ENCODE assay signal across 20 cellular contexts in the genomic region with DNA sequence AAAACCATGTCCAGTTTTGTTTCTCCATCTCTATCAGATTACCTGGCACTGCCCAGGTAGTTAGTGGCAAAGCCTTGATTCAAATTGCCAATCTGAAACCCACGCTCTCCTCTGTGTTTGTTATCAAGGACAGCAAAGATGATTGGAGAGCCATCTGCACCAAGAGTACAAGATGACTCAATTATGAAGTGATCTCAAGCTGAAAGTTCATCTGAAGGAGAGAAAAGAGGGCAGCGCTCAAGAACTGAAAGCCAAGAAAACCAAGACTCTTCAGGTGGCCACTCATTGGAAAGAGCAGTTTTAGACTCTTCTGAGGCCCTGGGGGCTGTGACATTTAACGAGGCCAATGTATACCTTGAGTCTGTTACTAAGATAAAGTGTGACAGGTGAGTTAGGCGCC. TPM values are rescaled to one million over a fixed set of nuclear protein-coding genes. Genes with fewer than 3 reads are reported as not detected.
DNase-seq lines count a peak whose midpoint lies in the region; ATAC-seq and TF ChIP-seq lines count a peak whose summit lies in the region.
"Had no signal": no experiment of that assay in that cellular context is flagged by ENCODE, and none has a peak within 500 bp of the region (broad histone marks: within the 10 kb centered on the region; RNA-seq: fewer than 3 reads in every experiment).

No MANE protein-coding gene starts in this region.

- no peak for TF ChIP-seq CTCF in activated CD8-positive, alpha-beta T cell treated with anti-CD3 and anti-CD28 coated beads for 36 hours (IDR thresholded peaks at IDR 0.05)

- intact Hi-C loops in activated CD8-positive, alpha-beta T cell treated with anti-CD3 and anti-CD28 coated beads for 36 hours (cut with micrococcal nuclease): no loop called here
- intact Hi-C loops in CD4-positive, alpha-beta memory T cell (cut with micrococcal nuclease): no loop called here

- H3K36me3 Mint-ChIP-seq in activated CD8-positive, alpha-beta T cell treated with anti-CD3 and anti-CD28 coated beads for 36 hours (ENCODE audit: low read depth): no peaks in the 10 kb centered on the region
- H3K36me3 Mint-ChIP-seq in activated CD8-positive, alpha-beta T cell treated with anti-CD3 and anti-CD28 coated beads, Interleukin-2, amount 10 ng/mL, durations not matched to agents 7 days and 5 days (ENCODE audit: low read depth): no peaks in the 10 kb centered on the region
- H3K36me3 Mint-ChIP-seq in stimulated activated effector memory CD8-positive, alpha-beta T cell treated with anti-CD3 and anti-CD28 coated beads, Interleukin-12 subunit alpha, Interleukin-12 subunit beta, amount 100 ng/mL, for 72 hours: no peaks in the 10 kb centered on the region
- no peaks in the 10 kb centered on the region for H3K36me3 Mint-ChIP-seq in CD4-positive, alpha-beta memory T cell

- CTCF ChIA-PET in activated CD8-positive, alpha-beta T cell treated with anti-CD3 and anti-CD28 coated beads for 36 hours (lab: Charles Lee): interaction anchor here (1.8 kb wide), 1 partner anchor 64 kb away, joined by 5 read pairs; no protein-coding TSS in a partner anchor
- CTCF ChIA-PET in activated CD8-positive, alpha-beta T cell treated with anti-CD3 and anti-CD28 coated beads, Interleukin-2, amount 10 ng/mL, durations not matched to agents 7 days and 5 days (lab: Charles Lee): interaction anchor here (1.2 to 1.5 kb wide), 2 partner anchors 38 to 64 kb away, joined by 3 to 4 read pairs; no protein-coding TSS in a partner anchor
- CTCF ChIA-PET in CD4-positive, alpha-beta memory T cell (lab: Charles Lee; ENCODE audit: partially characterized antibody): interaction anchor here (1.1 to 1.2 kb wide), 2 partner anchors 8 to 64 kb away, joined by 3 read pairs; no protein-coding TSS in a partner anchor

- H3K27ac Mint-ChIP-seq in activated CD8-positive, alpha-beta T cell treated with anti-CD3 and anti-CD28 coated beads for 36 hours: no peak overlapping the region
- no peak overlapping the region for H3K27ac Mint-ChIP-seq in activated CD8-positive, alpha-beta T cell treated with anti-CD3 and anti-CD28 coated beads, Interleukin-2, amount 10 ng/mL, durations not matched to agents 7 days and 5 days
- H3K27ac Mint-ChIP-seq in stimulated activated effector memory CD8-positive, alpha-beta T cell treated with anti-CD3 and anti-CD28 coated beads, Interleukin-12 subunit alpha, Interleukin-12 subunit beta, amount 100 ng/mL, for 72 hours: no peak overlapping the region
- H3K27ac Mint-ChIP-seq in CD4-positive, alpha-beta memory T cell: no peak overlapping the region

- no peaks in the 10 kb centered on the region for H3K27me3 Mint-ChIP-seq in activated CD8-positive, alpha-beta T cell treated with anti-CD3 and anti-CD28 coated beads for 36 hours
- H3K27me3 Mint-ChIP-seq in activated CD8-positive, alpha-beta T cell treated with anti-CD3 and anti-CD28 coated beads, Interleukin-2, amount 10 ng/mL, durations not matched to agents 7 days and 5 days (ENCODE audit: low read depth): peaks cover 2% of the 10 kb centered on the region
- H3K27me3 Mint-ChIP-seq in CD4-positive, alpha-beta memory T cell: peaks cover 3 to 5% of the 10 kb centered on the region in 2 donors

- no peaks in the 10 kb centered on the region for H3K4me1 ChIP-seq in CD4-positive, alpha-beta memory T cell (ENCODE audit: insufficient read depth, low read length)

- H3K27me3 ChIP-seq in CD4-positive, alpha-beta memory T cell (ENCODE audit: insufficient read depth, low read length): no peaks in the 10 kb centered on the region
- H3K27me3 ChIP-seq: BLaER1 treated with 17β-estradiol and CSF1 and Interleukin-3, amounts not matched to agents 10 nM and 100 nM had no signal

- no peak overlapping the region for H3K4me3 ChIP-seq in CD4-positive, alpha-beta memory T cell (ENCODE audit: low read length in 2 of 2)
- H3K4me3 ChIP-seq: BLaER1 treated with 17β-estradiol and CSF1 and Interleukin-3, amounts not matched to agents 10 nM and 100 nM had no signal

- H3K27ac ChIP-seq in CD4-positive, alpha-beta memory T cell (ENCODE audit: low read depth, low read length): no peak overlapping the region
- H3K27ac ChIP-seq: BLaER1 treated with 17β-estradiol and CSF1 and Interleukin-3, amounts not matched to agents 10 nM and 100 nM; epithelial cell of prostate had no signal

- H3K36me3 ChIP-seq in CD4-positive, alpha-beta memory T cell (ENCODE audit: insufficient read depth, low read length): no peaks in the 10 kb centered on the region
- H3K36me3 ChIP-seq: BLaER1 treated with 17β-estradiol and CSF1 and Interleukin-3, amounts not matched to agents 10 nM and 100 nM had no signal

- POLR2A ChIA-PET in activated CD8-positive, alpha-beta T cell treated with anti-CD3 and anti-CD28 coated beads for 36 hours (lab: Charles Lee): interaction anchor here (0.6 kb wide), 1 partner anchor 134 kb away, joined by 3 read pairs; no protein-coding TSS in a partner anchor
- POLR2A ChIA-PET in activated CD8-positive, alpha-beta T cell treated with anti-CD3 and anti-CD28 coated beads, Interleukin-2, amount 10 ng/mL, durations not matched to agents 7 days and 5 days (lab: Charles Lee): no interaction called here
- POLR2A ChIA-PET in CD4-positive, alpha-beta memory T cell (lab: Charles Lee; ENCODE audit: partially characterized antibody): no interaction called here

- H3K4me3 Mint-ChIP-seq in activated CD8-positive, alpha-beta T cell treated with anti-CD3 and anti-CD28 coated beads for 36 hours: no peak overlapping the region
- no peak overlapping the region for H3K4me3 Mint-ChIP-seq in activated CD8-positive, alpha-beta T cell treated with anti-CD3 and anti-CD28 coated beads, Interleukin-2, amount 10 ng/mL, durations not matched to agents 7 days and 5 days
- H3K4me3 Mint-ChIP-seq in stimulated activated effector memory CD8-positive, alpha-beta T cell treated with anti-CD3 and anti-CD28 coated beads, Interleukin-12 subunit alpha, Interleukin-12 subunit beta, amount 100 ng/mL, for 72 hours: no peak overlapping the region
- no peak overlapping the region for H3K4me3 Mint-ChIP-seq in CD4-positive, alpha-beta memory T cell

- no peaks in the 10 kb centered on the region for H3K9me3 ChIP-seq in CD4-positive, alpha-beta memory T cell (ENCODE audit: control insufficient read depth in 1 of 2, low read length in 2 of 2)

- ATAC-seq in activated CD8-positive, alpha-beta T cell treated with anti-CD3 and anti-CD28 coated beads for 36 hours: peak; percentile 34
- ATAC-seq in activated CD8-positive, alpha-beta T cell treated with anti-CD3 and anti-CD28 coated beads, Interleukin-2, amount 10 ng/mL, durations not matched to agents 7 days and 5 days: no peak
- ATAC-seq in GM21717 (IDR thresholded peaks at IDR 0.05; ENCODE audit: unreplicated experiment): peak; percentile 86
- ATAC-seq in HG03280 (IDR thresholded peaks at IDR 0.05; ENCODE audit: unreplicated experiment): peak; percentile 85
- ATAC-seq in stimulated activated effector memory CD8-positive, alpha-beta T cell treated with anti-CD3 and anti-CD28 coated beads, Interleukin-12 subunit alpha, Interleukin-12 subunit beta, amount 100 ng/mL, for 72 hours: peak; percentile 61

- no peak for DNase-seq in activated CD8-positive, alpha-beta T cell treated with anti-CD3 and anti-CD28 coated beads for 36 hours
- no peak for DNase-seq in activated CD8-positive, alpha-beta T cell treated with anti-CD3 and anti-CD28 coated beads, Interleukin-2, amount 10 ng/mL, durations not matched to agents 7 days and 5 days
- DNase-seq in stimulated activated effector memory CD8-positive, alpha-beta T cell treated with anti-CD3 and anti-CD28 coated beads, Interleukin-12 subunit alpha, Interleukin-12 subunit beta, amount 100 ng/mL, for 72 hours (ENCODE audit: low spot score in 2 of 2): no peak
- DNase-seq in NCI-H748 treated with DMSO at 0.1 percent for 48 hours (lab: John Stamatoyannopoulos, UW): no peak
- DNase-seq in CD4-positive, alpha-beta memory T cell: no peak
- no peak for DNase-seq in medulla oblongata (ENCODE audit: extremely low spot score)
- DNase-seq: 8988T; activated CD4-positive, alpha-beta T cell treated with anti-CD3 and anti-CD28 coated beads, Interleukin-2, amount 50 U/mL, for 1 hour; DND-41; Karpas-422; mesenchymal stem cell; NCI-H1417; NCI-H2227 treated with DMSO at 0.1 percent for 48 hours; stimulated activated CD4-positive, alpha-beta T cell treated with anti-CD3 and anti-CD28 coated beads, Interleukin-15, amount 100 ng/mL, for 24 hours; T1000 had no signal

- no peaks in the 10 kb centered on the region for H3K4me1 Mint-ChIP-seq in activated CD8-positive, alpha-beta T cell treated with anti-CD3 and anti-CD28 coated beads for 36 hours (ENCODE audit: low read depth)
- no peaks in the 10 kb centered on the region for H3K4me1 Mint-ChIP-seq in activated CD8-positive, alpha-beta T cell treated with anti-CD3 and anti-CD28 coated beads, Interleukin-2, amount 10 ng/mL, durations not matched to agents 7 days and 5 days (ENCODE audit: low read depth)
- H3K4me1 Mint-ChIP-seq in stimulated activated effector memory CD8-positive, alpha-beta T cell treated with anti-CD3 and anti-CD28 coated beads, Interleukin-12 subunit alpha, Interleukin-12 subunit beta, amount 100 ng/mL, for 72 hours: peaks cover 7% of the 10 kb centered on the region
- H3K4me1 Mint-ChIP-seq in CD4-positive, alpha-beta memory T cell: peaks cover 0 to 4% (median 0%) of the 10 kb centered on the region in 4 donors

- H3K9me3 Mint-ChIP-seq in activated CD8-positive, alpha-beta T cell treated with anti-CD3 and anti-CD28 coated beads for 36 hours: no peaks in the 10 kb centered on the region
- no peaks in the 10 kb centered on the region for H3K9me3 Mint-ChIP-seq in activated CD8-positive, alpha-beta T cell treated with anti-CD3 and anti-CD28 coated beads, Interleukin-2, amount 10 ng/mL, durations not matched to agents 7 days and 5 days (ENCODE audit: insufficient read depth)
- no peaks in the 10 kb centered on the region for H3K9me3 Mint-ChIP-seq in stimulated activated effector memory CD8-positive, alpha-beta T cell treated with anti-CD3 and anti-CD28 coated beads, Interleukin-12 subunit alpha, Interleukin-12 subunit beta, amount 100 ng/mL, for 72 hours
- peaks cover 0 to 2% (median 0%) of the 10 kb centered on the region in 8 donors for H3K9me3 Mint-ChIP-seq in CD4-positive, alpha-beta memory T cell

RNA-seq across cellular contexts. Expression of gene RXRG, which starts 13.8 kb away (rescaled TPM):
- total RNA-seq in activated CD8-positive, alpha-beta T cell treated with anti-CD3 and anti-CD28 coated beads for 36 hours: not detected
- total RNA-seq in activated CD8-positive, alpha-beta T cell treated with anti-CD3 and anti-CD28 coated beads, Interleukin-2, amount 10 ng/mL, durations not matched to agents 7 days and 5 days: not detected
- total RNA-seq in CD4-positive, alpha-beta memory T cell: not detected
- polyA plus RNA-seq in CD4-positive, alpha-beta memory T cell: not detected
- total RNA-seq: glomerular endothelial cell had no signal
